In genomic region chr3:162193148-162193547, GRCh38 we compare ENCODE assay signal across 35 cellular contexts.
"Had no signal": no experiment of that assay in that cellular context is flagged by ENCODE, and none has a peak within 500 bp of the region (broad histone marks: within the 10 kb centered on the region; RNA-seq: fewer than 3 reads in every experiment).

No MANE protein-coding gene starts in this region.

- ATAC-seq: activated CD4-positive, alpha-beta T cell treated with anti-CD3 and anti-CD28 coated beads for 36 hours; activated CD8-positive, alpha-beta memory T cell treated with anti-CD3 and anti-CD28 coated beads, Interleukin-2, amount 10 ng/mL, durations not matched to agents 7 days and 5 days; activated CD8-positive, alpha-beta T cell treated with anti-CD3 and anti-CD28 coated beads, Interleukin-2, amount 10 ng/mL, durations not matched to agents 7 days and 5 days; activated naive CD8-positive, alpha-beta T cell treated with anti-CD3 and anti-CD28 coated beads, Interleukin-2, amount 50 U/mL, for 24 hours; body of pancreas; effector memory CD8-positive, alpha-beta T cell; gastroesophageal sphincter; T-helper 17 cell had no signal

- H3K9me3 ChIP-seq: adrenal gland, body of pancreas, esophagus squamous epithelium, gastroesophageal sphincter had no signal

- H3K4me1 ChIP-seq: adrenal gland, body of pancreas, esophagus squamous epithelium, gastroesophageal sphincter had no signal

- H3K27me3 Mint-ChIP-seq: activated CD4-positive, alpha-beta memory T cell treated with anti-CD3 and anti-CD28 coated beads for 36 hours; activated CD4-positive, alpha-beta T cell treated with anti-CD3 and anti-CD28 coated beads for 36 hours; activated CD4-positive, alpha-beta T cell treated with anti-CD3 and anti-CD28 coated beads, Interleukin-2, amount 10 ng/mL, durations not matched to agents 24 days and 14 days; activated CD8-positive, alpha-beta memory T cell treated with anti-CD3 and anti-CD28 coated beads, Interleukin-2, amount 10 ng/mL, durations not matched to agents 7 days and 5 days; activated naive CD4-positive, alpha-beta T cell treated with anti-CD3 and anti-CD28 coated beads, Interleukin-2, amount 50 U/mL, for 24 hours; activated naive CD8-positive, alpha-beta T cell treated with anti-CD3 and anti-CD28 coated beads for 36 hours; activated naive CD8-positive, alpha-beta T cell treated with anti-CD3 and anti-CD28 coated beads, Interleukin-2, amount 50 U/mL, for 24 hours; central memory CD8-positive, alpha-beta T cell; effector memory CD8-positive, alpha-beta T cell; T-helper 17 cell had no signal

- H3K36me3 Mint-ChIP-seq: activated CD4-positive, alpha-beta memory T cell treated with anti-CD3 and anti-CD28 coated beads for 36 hours; activated CD8-positive, alpha-beta memory T cell treated with anti-CD3 and anti-CD28 coated beads, Interleukin-2, amount 10 ng/mL, durations not matched to agents 7 days and 5 days; activated naive CD4-positive, alpha-beta T cell treated with anti-CD3 and anti-CD28 coated beads, Interleukin-2, amount 50 U/mL, for 24 hours; activated naive CD8-positive, alpha-beta T cell treated with anti-CD3 and anti-CD28 coated beads for 36 hours had no signal

- H3K27ac ChIP-seq: adrenal gland, body of pancreas, coronary artery, esophagus squamous epithelium, gastroesophageal sphincter, WERI-Rb-1 had no signal

- H3K9me3 Mint-ChIP-seq: activated CD4-positive, alpha-beta T cell treated with anti-CD3 and anti-CD28 coated beads, Interleukin-2, amount 10 ng/mL, durations not matched to agents 24 days and 14 days; activated naive CD4-positive, alpha-beta T cell treated with anti-CD3 and anti-CD28 coated beads, Interleukin-2, amount 50 U/mL, for 24 hours had no signal

- DNase-seq: activated CD4-positive, alpha-beta memory T cell treated with anti-CD3 and anti-CD28 coated beads for 36 hours; activated CD4-positive, alpha-beta T cell treated with anti-CD3 and anti-CD28 coated beads for 36 hours; activated CD4-positive, alpha-beta T cell treated with anti-CD3 and anti-CD28 coated beads, Interleukin-2, amount 10 ng/mL, durations not matched to agents 24 days and 14 days; activated CD4-positive, CD25-positive, alpha-beta regulatory T cell; activated CD4-positive, CD25-positive, alpha-beta regulatory T cell treated with anti-CD3 and anti-CD28 coated beads, Interleukin-2, amount 50 U/mL, for 72 hours; activated CD8-positive, alpha-beta memory T cell treated with anti-CD3 and anti-CD28 coated beads, Interleukin-2, amount 10 ng/mL, durations not matched to agents 7 days and 5 days; activated CD8-positive, alpha-beta memory T cell treated with anti-CD3 and anti-CD28 coated beads, Interleukin-2, amount 50 U/mL, for 4 hours; activated CD8-positive, alpha-beta T cell treated with anti-CD3 and anti-CD28 coated beads, Interleukin-2, amount 10 ng/mL, durations not matched to agents 7 days and 5 days; activated effector memory CD4-positive, alpha-beta T cell treated with anti-CD3 and anti-CD28 coated beads, Interleukin-2, amount 50 U/mL, for 16 hours; activated naive CD4-positive, alpha-beta T cell treated with anti-CD3 and anti-CD28 coated beads for 36 hours; activated naive CD8-positive, alpha-beta T cell treated with anti-CD3 and anti-CD28 coated beads for 36 hours; activated naive CD8-positive, alpha-beta T cell treated with anti-CD3 and anti-CD28 coated beads, Interleukin-2, amount 50 U/mL, for 24 hours; activated T-cell treated with anti-CD3 and anti-CD28 coated beads, Interleukin-2, amount 50 U/mL, for 1 hour; activated T-cell treated with anti-CD3 and anti-CD28 coated beads, Interleukin-2, amount 50 U/mL, for 48 hours; adrenal gland; amygdala; aorta; body of pancreas; dermis blood vessel endothelial cell; effector CD4-positive, alpha-beta T cell; effector memory CD8-positive, alpha-beta T cell; erythroblast; esophagus squamous epithelium; foreskin melanocyte; T-helper 1 cell; T-helper 17 cell; T1000; WERI-Rb-1 had no signal

- H3K4me1 Mint-ChIP-seq: activated CD4-positive, alpha-beta T cell treated with anti-CD3 and anti-CD28 coated beads for 36 hours; activated CD4-positive, alpha-beta T cell treated with anti-CD3 and anti-CD28 coated beads, Interleukin-2, amount 10 ng/mL, durations not matched to agents 24 days and 14 days; activated CD8-positive, alpha-beta memory T cell treated with anti-CD3 and anti-CD28 coated beads, Interleukin-2, amount 10 ng/mL, durations not matched to agents 7 days and 5 days; activated naive CD4-positive, alpha-beta T cell treated with anti-CD3 and anti-CD28 coated beads, Interleukin-2, amount 50 U/mL, for 24 hours; activated naive CD8-positive, alpha-beta T cell treated with anti-CD3 and anti-CD28 coated beads for 36 hours; activated naive CD8-positive, alpha-beta T cell treated with anti-CD3 and anti-CD28 coated beads, Interleukin-2, amount 50 U/mL, for 24 hours; central memory CD8-positive, alpha-beta T cell; T-helper 17 cell had no signal

- H3K4me3 Mint-ChIP-seq: activated CD4-positive, alpha-beta memory T cell treated with anti-CD3 and anti-CD28 coated beads for 36 hours; activated CD4-positive, alpha-beta T cell treated with anti-CD3 and anti-CD28 coated beads for 36 hours; activated CD4-positive, alpha-beta T cell treated with anti-CD3 and anti-CD28 coated beads, Interleukin-2, amount 10 ng/mL, durations not matched to agents 24 days and 14 days; activated CD8-positive, alpha-beta memory T cell treated with anti-CD3 and anti-CD28 coated beads, Interleukin-2, amount 10 ng/mL, durations not matched to agents 7 days and 5 days; activated CD8-positive, alpha-beta T cell treated with anti-CD3 and anti-CD28 coated beads, Interleukin-2, amount 10 ng/mL, durations not matched to agents 7 days and 5 days; activated naive CD4-positive, alpha-beta T cell treated with anti-CD3 and anti-CD28 coated beads for 36 hours; activated naive CD4-positive, alpha-beta T cell treated with anti-CD3 and anti-CD28 coated beads, Interleukin-2, amount 50 U/mL, for 24 hours; activated naive CD8-positive, alpha-beta T cell treated with anti-CD3 and anti-CD28 coated beads for 36 hours; activated naive CD8-positive, alpha-beta T cell treated with anti-CD3 and anti-CD28 coated beads, Interleukin-2, amount 50 U/mL, for 24 hours; activated T-helper 1 cell treated with anti-CD3 and anti-CD28 coated beads, Interleukin-12 subunit alpha, Interleukin-12 subunit beta, Interleukin-2, Interleukin-4 antibody, amounts not matched to agents 30 ng/mL and 10 ng/mL and 1 ng/mL, durations not matched to agents 14 hours and 24 hours and 36 hours; central memory CD8-positive, alpha-beta T cell; effector memory CD8-positive, alpha-beta T cell; T-helper 17 cell; T-helper 2 cell treated with Interferon-gamma antibody and Interleukin-4, amounts not matched to agents 5 μg/mL and 100 μg/mL, for 36 hours had no signal

- H3K27ac Mint-ChIP-seq: activated CD4-positive, alpha-beta memory T cell treated with anti-CD3 and anti-CD28 coated beads for 36 hours; activated CD4-positive, alpha-beta T cell treated with anti-CD3 and anti-CD28 coated beads for 36 hours; activated CD4-positive, alpha-beta T cell treated with anti-CD3 and anti-CD28 coated beads, Interleukin-2, amount 10 ng/mL, durations not matched to agents 24 days and 14 days; activated CD8-positive, alpha-beta memory T cell treated with anti-CD3 and anti-CD28 coated beads, Interleukin-2, amount 10 ng/mL, durations not matched to agents 7 days and 5 days; activated CD8-positive, alpha-beta T cell treated with anti-CD3 and anti-CD28 coated beads, Interleukin-2, amount 10 ng/mL, durations not matched to agents 7 days and 5 days; activated naive CD4-positive, alpha-beta T cell treated with anti-CD3 and anti-CD28 coated beads for 36 hours; activated naive CD4-positive, alpha-beta T cell treated with anti-CD3 and anti-CD28 coated beads, Interleukin-2, amount 50 U/mL, for 24 hours; activated naive CD8-positive, alpha-beta T cell treated with anti-CD3 and anti-CD28 coated beads for 36 hours; activated naive CD8-positive, alpha-beta T cell treated with anti-CD3 and anti-CD28 coated beads, Interleukin-2, amount 50 U/mL, for 24 hours; activated T-helper 1 cell treated with anti-CD3 and anti-CD28 coated beads, Interleukin-12 subunit alpha, Interleukin-12 subunit beta, Interleukin-2, Interleukin-4 antibody, amounts not matched to agents 30 ng/mL and 10 ng/mL and 1 ng/mL, durations not matched to agents 14 hours and 24 hours and 36 hours; activated T-helper 2 cell treated with anti-CD3 and anti-CD28 coated beads, Interferon-gamma antibody, Interleukin-2, Interleukin-4, amounts not matched to agents 10 μg/mL and 5 μg/mL and 100 μg/mL, durations not matched to agents 14 hours and 24 hours and 36 hours; effector memory CD8-positive, alpha-beta T cell; T-helper 17 cell; T-helper 2 cell treated with Interferon-gamma antibody and Interleukin-4, amounts not matched to agents 5 μg/mL and 100 μg/mL, for 36 hours had no signal

- H3K36me3 ChIP-seq: adrenal gland, esophagus squamous epithelium, gastroesophageal sphincter, WERI-Rb-1 had no signal

- H3K27me3 ChIP-seq: adrenal gland, body of pancreas, esophagus squamous epithelium, gastroesophageal sphincter had no signal

- H3K4me3 ChIP-seq: adrenal gland, body of pancreas, coronary artery, esophagus squamous epithelium, gastroesophageal sphincter had no signal
